In the genomic region with DNA sequence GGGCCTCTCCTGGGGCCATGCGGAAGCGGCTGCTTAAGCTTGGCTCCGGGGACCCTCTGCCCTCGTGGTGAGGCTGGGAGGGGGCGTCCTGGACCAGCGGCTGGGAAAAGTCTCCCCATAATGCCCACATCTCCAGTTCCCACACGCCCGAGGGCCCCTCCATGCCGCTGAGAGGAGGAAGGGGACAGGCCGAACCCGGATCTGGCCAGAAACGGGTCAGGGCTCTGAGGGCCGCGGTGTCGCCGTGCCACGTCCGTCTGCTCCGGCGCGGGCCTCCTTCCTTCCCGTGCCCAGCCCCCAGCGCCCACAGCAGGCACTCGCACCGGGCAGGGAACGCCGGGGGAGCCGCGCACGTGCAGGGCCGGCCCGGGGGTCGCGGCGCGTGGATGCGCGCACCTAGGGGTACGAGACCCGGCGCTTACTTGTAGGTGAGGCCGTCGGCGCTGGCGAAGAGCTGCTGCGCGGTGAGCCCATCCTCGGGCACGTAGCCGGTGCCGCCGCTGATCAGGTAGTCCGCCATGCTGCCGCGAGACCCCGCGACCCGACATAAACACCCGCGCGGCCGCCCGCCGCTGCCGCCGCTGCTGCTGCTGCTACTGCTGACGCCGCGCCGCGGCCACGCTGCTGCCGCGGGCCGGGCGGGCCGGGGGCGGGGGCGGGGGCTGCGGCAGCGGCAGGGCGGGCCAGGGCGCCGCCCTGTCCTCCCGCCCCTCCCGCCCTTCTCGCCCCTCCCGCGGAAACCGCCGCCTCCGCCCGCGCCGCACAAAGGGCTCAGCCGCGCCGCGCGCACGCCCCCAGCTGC, we compare ENCODE assay signal across 1 cellular context.
A peak's percentile ranks its signal among the peaks of the same experiment; 100 is the strongest.
TF ChIP-seq lines count a peak whose summit lies in the region.

No MANE protein-coding gene starts in this region.

TF ChIP-seq in K562, 482 proteins besides CTCF, POLR2A, EP300 and RAD21 (continues in another document):
- TF ChIP-seq RAD51 (IDR thresholded peaks at IDR 0.05; ENCODE audit: borderline replicate concordance, low read depth), result no peak
- TF ChIP-seq ZNF507 (tag; conservative IDR thresholded peaks at IDR 0.05), result no peak
- TF ChIP-seq, protein P1, sequence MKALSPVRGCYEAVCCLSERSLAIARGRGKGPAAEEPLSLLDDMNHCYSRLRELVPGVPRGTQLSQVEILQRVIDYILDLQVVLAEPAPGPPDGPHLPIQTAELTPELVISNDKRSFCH (CRISPR knock-in tag; IDR thresholded peaks at IDR 0.05), result no peak
- TF ChIP-seq, protein P1 (tag; IDR thresholded peaks at IDR 0.05), result peak; percentile 61; the same call in 1 of the 2 replicates
- TF ChIP-seq XRCC5 (IDR thresholded peaks at IDR 0.05; ENCODE audit: low read depth, low read length), result 0 out of 2 replicates have a peak, but pooled peaks have one; percentile 57
- TF ChIP-seq PHB (CRISPR knock-in tag; IDR thresholded peaks at IDR 0.05), result peak; percentile 73; the same call in 1 of the 2 replicates
- TF ChIP-seq, protein P2, sequence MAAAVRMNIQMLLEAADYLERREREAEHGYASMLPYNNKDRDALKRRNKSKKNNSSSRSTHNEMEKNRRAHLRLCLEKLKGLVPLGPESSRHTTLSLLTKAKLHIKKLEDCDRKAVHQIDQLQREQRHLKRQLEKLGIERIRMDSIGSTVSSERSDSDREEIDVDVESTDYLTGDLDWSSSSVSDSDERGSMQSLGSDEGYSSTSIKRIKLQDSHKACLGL (CRISPR knock-in tag; IDR thresholded peaks at IDR 0.05; ENCODE audit: borderline replicate concordance, poor library complexity, severe bottlenecking), result no peak
- TF ChIP-seq ZBTB17 (CRISPR knock-in tag; IDR thresholded peaks at IDR 0.05), result 0 out of 2 replicates have a peak, but pooled peaks have one; percentile 54
- TF ChIP-seq ZNF639 (CRISPR knock-in tag; conservative IDR thresholded peaks at IDR 0.05 in 1 of 2, IDR thresholded peaks at IDR 0.05 in 1 of 2), result peak in 1 of 2 experiments; percentile 70; a peak in 2 of 4 replicates
- TF ChIP-seq ZFP36 (IDR thresholded peaks at IDR 0.05; ENCODE audit: low read depth, low read length, partially characterized antibody), result no peak
- TF ChIP-seq HMGN3 (IDR thresholded peaks at IDR 0.05; ENCODE audit: borderline replicate concordance, extremely low read depth, insufficient read length, low read depth, low read length), result no peak
- TF ChIP-seq ZNF785 (CRISPR knock-in tag; IDR thresholded peaks at IDR 0.05), result no peak
- TF ChIP-seq ZBTB1 (CRISPR knock-in tag; IDR thresholded peaks at IDR 0.05; ENCODE audit: borderline replicate concordance, low read depth), result peak; percentile 5; the same call in 1 of the 2 replicates
- no peak for TF ChIP-seq MCM5 (IDR thresholded peaks at IDR 0.05; ENCODE audit: low read depth)
- TF ChIP-seq PHF21A (IDR thresholded peaks at IDR 0.05; ENCODE audit: borderline replicate concordance, low read depth), result no peak
- TF ChIP-seq ZNF175 (CRISPR knock-in tag; IDR thresholded peaks at IDR 0.05; ENCODE audit: low read depth), result peak; percentile 39; the same call in 1 of the 2 replicates
- TF ChIP-seq, protein P3, sequence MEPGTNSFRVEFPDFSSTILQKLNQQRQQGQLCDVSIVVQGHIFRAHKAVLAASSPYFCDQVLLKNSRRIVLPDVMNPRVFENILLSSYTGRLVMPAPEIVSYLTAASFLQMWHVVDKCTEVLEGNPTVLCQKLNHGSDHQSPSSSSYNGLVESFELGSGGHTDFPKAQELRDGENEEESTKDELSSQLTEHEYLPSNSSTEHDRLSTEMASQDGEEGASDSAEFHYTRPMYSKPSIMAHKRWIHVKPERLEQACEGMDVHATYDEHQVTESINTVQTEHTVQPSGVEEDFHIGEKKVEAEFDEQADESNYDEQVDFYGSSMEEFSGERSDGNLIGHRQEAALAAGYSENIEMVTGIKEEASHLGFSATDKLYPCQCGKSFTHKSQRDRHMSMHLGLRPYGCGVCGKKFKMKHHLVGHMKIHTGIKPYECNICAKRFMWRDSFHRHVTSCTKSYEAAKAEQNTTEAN (CRISPR knock-in tag; IDR thresholded peaks at IDR 0.05), result peak; percentile 55; the same call in 1 of the 2 replicates
- TF ChIP-seq, protein P4, sequence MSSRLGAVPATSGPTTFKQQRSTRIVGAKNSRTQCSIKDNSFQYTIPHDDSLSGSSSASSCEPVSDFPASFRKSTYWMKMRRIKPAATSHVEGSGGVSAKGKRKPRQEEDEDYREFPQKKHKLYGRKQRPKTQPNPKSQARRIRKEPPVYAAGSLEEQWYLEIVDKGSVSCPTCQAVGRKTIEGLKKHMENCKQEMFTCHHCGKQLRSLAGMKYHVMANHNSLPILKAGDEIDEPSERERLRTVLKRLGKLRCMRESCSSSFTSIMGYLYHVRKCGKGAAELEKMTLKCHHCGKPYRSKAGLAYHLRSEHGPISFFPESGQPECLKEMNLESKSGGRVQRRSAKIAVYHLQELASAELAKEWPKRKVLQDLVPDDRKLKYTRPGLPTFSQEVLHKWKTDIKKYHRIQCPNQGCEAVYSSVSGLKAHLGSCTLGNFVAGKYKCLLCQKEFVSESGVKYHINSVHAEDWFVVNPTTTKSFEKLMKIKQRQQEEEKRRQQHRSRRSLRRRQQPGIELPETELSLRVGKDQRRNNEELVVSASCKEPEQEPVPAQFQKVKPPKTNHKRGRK (tag; IDR thresholded peaks at IDR 0.05), result no peak
- TF ChIP-seq SIX5 (IDR thresholded peaks at IDR 0.05; ENCODE audit: borderline replicate concordance in 1 of 2, insufficient read depth in 1 of 2, low read depth in 1 of 2, low read length in 2 of 2), result no peak
- TF ChIP-seq ZNF583 (CRISPR knock-in tag; IDR thresholded peaks at IDR 0.05), result peak; percentile 72; the same call in 1 of the 2 replicates
- TF ChIP-seq MBD1 (CRISPR knock-in tag; IDR thresholded peaks at IDR 0.05), result no peak
- TF ChIP-seq AFF4 (CRISPR knock-in tag; IDR thresholded peaks at IDR 0.05), result peak; percentile 45; the same call in 1 of the 2 replicates
- TF ChIP-seq EP400 (IDR thresholded peaks at IDR 0.05), result peak; percentile 72; the same call in 1 of the 2 replicates
- no peak for TF ChIP-seq HDAC3 (IDR thresholded peaks at IDR 0.05; ENCODE audit: borderline replicate concordance, partially characterized antibody)
- TF ChIP-seq FOXP1 (CRISPR knock-in tag; IDR thresholded peaks at IDR 0.05), result peak; percentile 92
- no peak for TF ChIP-seq IRF2 (CRISPR knock-in tag; IDR thresholded peaks at IDR 0.05)
- no peak for TF ChIP-seq RFX1 (IDR thresholded peaks at IDR 0.05)
- no peak for TF ChIP-seq CREBBP (IDR thresholded peaks at IDR 0.05; ENCODE audit: low read depth, low read length)
- no peak for TF ChIP-seq GTF2E2 (tag; IDR thresholded peaks at IDR 0.05)
- TF ChIP-seq ZBTB7A (IDR thresholded peaks at IDR 0.05; ENCODE audit: borderline replicate concordance, control insufficient read depth, low read depth, low read length), result peak; percentile 96
- TF ChIP-seq SRSF3 (IDR thresholded peaks at IDR 0.05; ENCODE audit: insufficient read depth, low read length), result peak; percentile 73; the same call in 1 of the 2 replicates
- peak; percentile 62; the same call in 1 of the 2 replicates for TF ChIP-seq GATAD2A (IDR thresholded peaks at IDR 0.05)
- TF ChIP-seq ZC3H11A (IDR thresholded peaks at IDR 0.05; ENCODE audit: low read depth, low read length), result no peak
- TF ChIP-seq ATF6 (CRISPR knock-in tag; IDR thresholded peaks at IDR 0.05), result 0 out of 2 replicates have a peak, but pooled peaks have one; percentile 62
